ENCODE assay signal across 1 cellular context in genomic region chr4:185811509-185812364, GRCh38.
TF ChIP-seq lines count a peak whose summit lies in the region.

TSS of gene SORBS2 (minus strand) at chr4:185812194. CDS start at chr4:185690571, 121,623 bp downstream.

TF ChIP-seq in GM12878, 131 proteins besides CTCF, POLR2A, EP300 and RAD21 (continued from another document):
- TF ChIP-seq TCF12 (IDR thresholded peaks at IDR 0.05; ENCODE audit: low read depth, low read length) (0 out of 2 replicates have a peak, but pooled peaks have one; percentile 34), CEBPB (IDR thresholded peaks at IDR 0.05; ENCODE audit: borderline replicate concordance in 1 of 2, low read depth in 2 of 2, low read length in 2 of 2) (no peak), GABPA (IDR thresholded peaks at IDR 0.05; ENCODE audit: low read depth) (no peak), RFX5 (IDR thresholded peaks at IDR 0.05; ENCODE audit: low read depth, low read length) (no peak), ZNF207 (IDR thresholded peaks at IDR 0.05; ENCODE audit: borderline replicate concordance) (no peak), BMI1 (IDR thresholded peaks at IDR 0.05; ENCODE audit: borderline replicate concordance) (peak; percentile 38; the same call in 1 of the 2 replicates), PAX5 (IDR thresholded peaks at IDR 0.05; ENCODE audit: borderline replicate concordance, low read depth, low read length) (peak; percentile 91)
TF ChIP-seq in GM12878: peak in this region for 6.
